ENCODE assay signal across 20 cellular contexts in the genomic region with DNA sequence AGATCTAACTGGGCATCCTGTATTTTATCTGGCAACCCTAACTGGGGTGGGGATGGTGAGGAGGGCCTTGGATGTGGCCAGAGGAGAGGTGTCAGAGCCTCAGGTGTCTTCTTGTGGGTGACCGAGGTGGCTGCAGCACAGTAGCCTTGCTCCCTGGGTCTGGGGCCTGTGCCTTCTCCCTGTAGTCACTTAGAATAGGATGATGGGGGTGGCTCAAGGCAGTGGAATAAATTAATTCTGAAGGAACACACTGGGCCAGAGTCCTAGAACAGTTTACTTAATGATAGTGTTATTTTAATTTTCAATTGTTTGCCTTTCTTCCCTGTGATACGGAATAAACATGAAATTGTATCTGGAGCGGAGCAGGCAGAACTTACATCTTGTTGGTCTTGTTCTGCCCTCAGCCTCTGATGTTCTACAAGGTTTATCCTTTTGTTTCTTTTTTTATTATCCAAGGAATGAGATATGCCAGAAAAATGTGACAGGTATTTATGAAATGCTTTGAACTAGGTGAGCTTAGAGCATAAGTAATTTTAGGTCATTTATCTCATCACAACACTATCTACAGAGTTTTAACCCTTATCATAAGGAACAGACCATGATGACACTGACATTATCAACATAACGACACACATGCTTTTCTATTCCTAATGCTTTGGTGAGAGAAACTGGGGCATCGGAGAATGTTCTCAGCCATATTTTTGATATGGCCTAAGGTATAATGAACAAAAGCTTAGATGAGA. TPM values are rescaled to one million over a fixed set of nuclear protein-coding genes. Genes with fewer than 3 reads are reported as not detected.
DNase-seq lines count a peak whose midpoint lies in the region; ATAC-seq and TF ChIP-seq lines count a peak whose summit lies in the region.
"Had no signal": no experiment of that assay in that cellular context is flagged by ENCODE, and none has a peak within 500 bp of the region (broad histone marks: within the 10 kb centered on the region; RNA-seq: fewer than 3 reads in every experiment).

No MANE protein-coding gene starts in this region.

- H3K27ac Mint-ChIP-seq in Caco-2 (ENCODE audit: unreplicated experiment) (peak overlapping the region; percentile 88), activated B cell treated with CpG ODN at 0.5 μM for 24 hours (peak overlapping the region; percentile 30)

- no peaks in the 10 kb centered on the region; the same call in 1 of the 2 replicates for H3K36me3 ChIP-seq in Caco-2 (ENCODE audit: control insufficient read depth, insufficient read depth, low read length)
- H3K36me3 ChIP-seq in left lung: no peaks in the 10 kb centered on the region
- no peaks in the 10 kb centered on the region for H3K36me3 ChIP-seq in gastrocnemius medialis
- H3K36me3 ChIP-seq: brain microvascular endothelial cell, SJCRH30 had no signal

- DNase-seq in Caco-2 (peak; percentile 54 to 55), activated B cell treated with CpG ODN at 0.5 μM for 24 hours (no peak), left lung (no peak), gastrocnemius medialis (no peak), AML-193 (lab: John Stamatoyannopoulos, UW) (no peak), GM10266 (ENCODE audit: extremely low spot score) (no peak), epidermal melanocyte (ENCODE audit: insufficient read length, low spot score) (no peak)
- DNase-seq: activated CD4-positive, alpha-beta T cell treated with anti-CD3 and anti-CD28 coated beads, Interleukin-2, amount 50 U/mL, for 1 hour; brain microvascular endothelial cell; GDM1; hypothalamus; kidney glomerular epithelial cell; NCI-H187; NCI-H510A; psoas muscle; stimulated activated CD4-positive, alpha-beta T cell treated with anti-CD3 and anti-CD28 coated beads, Interleukin-15, amount 100 ng/mL, for 24 hours; stimulated activated naive CD8-positive, alpha-beta T cell treated with anti-CD3 and anti-CD28 coated beads, Interleukin-15, Interleukin-2, amounts not matched to agents 100 U/mL and 50 U/mL, for 24 hours had no signal

- H3K9me3 Mint-ChIP-seq in Caco-2 (ENCODE audit: unreplicated experiment) (no peaks in the 10 kb centered on the region), activated B cell treated with CpG ODN at 0.5 μM for 24 hours (no peaks in the 10 kb centered on the region)
- H3K9me3 Mint-ChIP-seq: activated naive CD4-positive, alpha-beta T cell treated with anti-CD3 and anti-CD28 coated beads, Interleukin-2, amount 50 U/mL, for 24 hours had no signal

- no TSS peak for BruUV-seq in Caco-2 (replicated peaks; lab: Mats Ljungman, UMichigan)

- H3K4me1 Mint-ChIP-seq in Caco-2 (ENCODE audit: low read depth, unreplicated experiment) (peaks cover 71% of the 10 kb centered on the region), activated B cell treated with CpG ODN at 0.5 μM for 24 hours (peaks cover 92% of the 10 kb centered on the region)

- in situ Hi-C loops in gastrocnemius medialis (cut with MboI; ENCODE audit: low sequenced_read_pairs in 4 of 4): no loop called here

- H3K4me3 ChIP-seq in Caco-2 (ENCODE audit: low read depth, low read length) (no peak overlapping the region), left lung (no peak overlapping the region), gastrocnemius medialis (no peak overlapping the region)
- H3K4me3 ChIP-seq: psoas muscle, SJCRH30 had no signal

- peaks cover 23% of the 10 kb centered on the region for H3K36me3 Mint-ChIP-seq in Caco-2 (ENCODE audit: insufficient read depth, unreplicated experiment)
- H3K36me3 Mint-ChIP-seq in activated B cell treated with CpG ODN at 0.5 μM for 24 hours (ENCODE audit: low read depth): no peaks in the 10 kb centered on the region
- H3K36me3 Mint-ChIP-seq: activated naive CD4-positive, alpha-beta T cell treated with anti-CD3 and anti-CD28 coated beads, Interleukin-2, amount 50 U/mL, for 24 hours had no signal

- POLR2A ChIA-PET in Caco-2 (lab: Charles Lee) (interaction anchor here (0.5 kb wide), 1 partner anchor 579 kb away, joined by 5 read pairs; no protein-coding TSS in a partner anchor), activated B cell treated with CpG ODN at 0.5 μM for 24 hours (lab: Charles Lee) (interaction anchor here (1.1 to 1.8 kb wide), 2 partner anchors 9 to 43 kb away, joined by 3 to 6 read pairs; no protein-coding TSS in a partner anchor)

- peaks cover 100% of the 10 kb centered on the region for H3K4me1 ChIP-seq in Caco-2
- peaks cover 23 to 87% of the 10 kb centered on the region in 2 donors for H3K4me1 ChIP-seq in left lung
- H3K4me1 ChIP-seq in gastrocnemius medialis: peaks cover 37 to 62% of the 10 kb centered on the region in 2 donors

- H3K27me3 Mint-ChIP-seq in Caco-2 (ENCODE audit: insufficient read depth, unreplicated experiment): no peaks in the 10 kb centered on the region
- no peaks in the 10 kb centered on the region for H3K27me3 Mint-ChIP-seq in activated B cell treated with CpG ODN at 0.5 μM for 24 hours
- H3K27me3 Mint-ChIP-seq: activated naive CD4-positive, alpha-beta T cell treated with anti-CD3 and anti-CD28 coated beads, Interleukin-2, amount 50 U/mL, for 24 hours had no signal

- intact Hi-C loops in Caco-2 (cut with micrococcal nuclease; ENCODE audit: unreplicated experiment) (loop anchor here (1.0 to 5.0 kb wide), 4 partner anchors 57 to 132 kb away; no protein-coding TSS in a partner anchor), activated B cell treated with CpG ODN at 0.5 μM for 24 hours (cut with micrococcal nuclease) (no loop called here), left lung (cut with DNase I) (no loop called here), gastrocnemius medialis (cut with DNase I; ENCODE audit: low total_unique reads) (no loop called here)

- ATAC-seq in activated B cell treated with CpG ODN at 0.5 μM for 24 hours (ENCODE audit: low read depth): no peak
- peak; percentile 49 for ATAC-seq in left lung
- ATAC-seq in gastrocnemius medialis: no peak
- ATAC-seq in HG03135 (IDR thresholded peaks at IDR 0.05; ENCODE audit: unreplicated experiment): no peak
- ATAC-seq: psoas muscle; stimulated activated naive CD8-positive, alpha-beta T cell treated with anti-CD3 and anti-CD28 coated beads, Interleukin-15, Interleukin-2, amounts not matched to agents 100 U/mL and 50 U/mL, for 24 hours had no signal

- H3K9me3 ChIP-seq in Caco-2 (no peaks in the 10 kb centered on the region), left lung (no peaks in the 10 kb centered on the region), gastrocnemius medialis (no peaks in the 10 kb centered on the region)
- H3K9me3 ChIP-seq: psoas muscle, SJCRH30 had no signal

- no peaks in the 10 kb centered on the region for H3K27me3 ChIP-seq in Caco-2 (replicated peaks; ENCODE audit: control insufficient read depth, insufficient read depth, low read length)
- H3K27me3 ChIP-seq in left lung: no peaks in the 10 kb centered on the region
- no peaks in the 10 kb centered on the region for H3K27me3 ChIP-seq in gastrocnemius medialis
- H3K27me3 ChIP-seq: brain microvascular endothelial cell, SJCRH30 had no signal

- TF ChIP-seq CTCF in Caco-2 (IDR thresholded peaks at IDR 0.05; ENCODE audit: insufficient read depth in 1 of 2, low read depth in 1 of 2, low read length in 1 of 2, severe bottlenecking in 1 of 2, unreplicated experiment in 1 of 2) (no peak), activated B cell treated with CpG ODN at 0.5 μM for 24 hours (IDR thresholded peaks at IDR 0.05) (no peak), left lung (IDR thresholded peaks at IDR 0.05) (no peak), gastrocnemius medialis (IDR thresholded peaks at IDR 0.05 in 4 of 5, conservative IDR thresholded peaks at IDR 0.05 in 1 of 5) (no peak), GM10266 (IDR thresholded peaks at IDR 0.05; ENCODE audit: control insufficient read depth, insufficient read depth, low read depth, missing control alignments) (no peak)

- CTCF ChIA-PET in Caco-2 (lab: Charles Lee) (interaction anchor here (0.7 kb wide), 1 partner anchor 80 kb away, joined by 3 read pairs; no protein-coding TSS in a partner anchor), activated B cell treated with CpG ODN at 0.5 μM for 24 hours (lab: Charles Lee) (no interaction called here)

- peak overlapping the region in 1 of 2 donors; percentile 53 for H3K27ac ChIP-seq in left lung
- peak overlapping the region; percentile 42 to 62 (median 57) for H3K27ac ChIP-seq in gastrocnemius medialis
- H3K27ac ChIP-seq: brain microvascular endothelial cell, psoas muscle, SJCRH30 had no signal

- peak overlapping the region; percentile 42 for H3K4me3 Mint-ChIP-seq in Caco-2 (ENCODE audit: unreplicated experiment)
- no peak overlapping the region for H3K4me3 Mint-ChIP-seq in activated B cell treated with CpG ODN at 0.5 μM for 24 hours
- H3K4me3 Mint-ChIP-seq: activated naive CD4-positive, alpha-beta T cell treated with anti-CD3 and anti-CD28 coated beads, Interleukin-2, amount 50 U/mL, for 24 hours had no signal

- TF ChIP-seq POLR2A in gastrocnemius medialis (IDR thresholded peaks at IDR 0.05): no peak

RNA-seq across cellular contexts. Expression of a gene that starts 51.4 kb away (rescaled TPM):
- total RNA-seq in Caco-2 (2022): 27.0 and 30.7 TPM in 2 replicates
- 44.0 and 46.3 TPM in 2 replicates for total RNA-seq in activated B cell treated with CpG ODN at 0.5 μM for 24 hours
- 10 to 100 TPM; 16.1 to 17.7 TPM for total RNA-seq in left lung
- 1 to 10 TPM; 3.4 to 5.0 (median 3.9) TPM for total RNA-seq in gastrocnemius medialis

Comparison
In these comparisons a context has a peak if more than half of its experiments do, and no peak if none do; other contexts are left out.
1. DNase-seq: peak in Caco-2 (2 of 2); none in activated B cell treated with CpG ODN at 0.5 μM for 24 hours (single experiment), left lung (0 of 2), gastrocnemius medialis (0 of 2), AML-193 (0 of 2), GM10266 (single experiment) and epidermal melanocyte (single experiment).